9 cellular contexts compared by ENCODE assay signal in genomic region chr4:88610771-88611170, GRCh38. TPM values are rescaled to one million over a fixed set of nuclear protein-coding genes. Genes with fewer than 3 reads are reported as not detected.
DNase-seq lines count a peak whose midpoint lies in the region; ATAC-seq lines count a peak whose summit lies in the region.
"Had no signal": no experiment of that assay in that cellular context is flagged by ENCODE, and none has a peak within 500 bp of the region (broad histone marks: within the 10 kb centered on the region; RNA-seq: fewer than 3 reads in every experiment).

No MANE protein-coding gene starts in this region.

- H3K27me3 Mint-ChIP-seq in T-cell: no peaks in the 10 kb centered on the region
- H3K27me3 Mint-ChIP-seq: activated naive CD8-positive, alpha-beta T cell treated with anti-CD3 and anti-CD28 coated beads, Interleukin-2, amount 10 ng/mL, durations not matched to agents 7 days and 5 days had no signal

- peak; percentile 54 for DNase-seq in ACHN
- DNase-seq in T-cell: no peak
- peak; percentile 30 for DNase-seq in fibroblast of the conjunctiva (ENCODE audit: low read depth)
- DNase-seq in occipital lobe (lab: John Stamatoyannopoulos, UW): peak; percentile 39
- no peak for DNase-seq in Kasumi-1 (lab: John Stamatoyannopoulos, UW)
- DNase-seq in activated CD8-positive, alpha-beta memory T cell treated with anti-CD3 and anti-CD28 coated beads, Interleukin-2, amount 50 U/mL, for 4 hours: no peak
- no peak for DNase-seq in SHP77 treated with DMSO at 0.1 percent for 48 hours (lab: John Stamatoyannopoulos, UW)
- DNase-seq: activated naive CD8-positive, alpha-beta T cell treated with anti-CD3 and anti-CD28 coated beads, Interleukin-2, amount 10 ng/mL, durations not matched to agents 7 days and 5 days had no signal

- CTCF ChIA-PET in T-cell (lab: Charles Lee): interaction anchor here (0.6 to 0.7 kb wide), 2 partner anchors 93 to 95 kb away, joined by 4 to 5 read pairs; no protein-coding TSS in a partner anchor

- H3K36me3 Mint-ChIP-seq in T-cell: peaks cover 58% of the 10 kb centered on the region

- H3K4me1 Mint-ChIP-seq in T-cell: peaks cover 80 to 90% (median 85%) of the 10 kb centered on the region in 3 donors

- POLR2A ChIA-PET in T-cell (lab: Charles Lee): interaction anchor here (0.6 to 0.9 kb wide), 2 partner anchors 10 to 17 kb away, joined by 3 read pairs; no protein-coding TSS in a partner anchor

- in situ Hi-C loops in ACHN (cut with HindIII; ENCODE audit: low pct_ligation_motif_present, low pct_unique_long_range_greater_than_20kb, low sequenced_read_pairs): no loop called here

- no peak for ATAC-seq in T-cell (replicated peaks in 1 of 4)
- ATAC-seq in HG03565 (IDR thresholded peaks at IDR 0.05; ENCODE audit: unreplicated experiment): no peak

- H3K4me3 Mint-ChIP-seq in T-cell: peak overlapping the region in 1 of 3 donors; percentile 52
- H3K4me3 Mint-ChIP-seq: activated naive CD8-positive, alpha-beta T cell treated with anti-CD3 and anti-CD28 coated beads, Interleukin-2, amount 10 ng/mL, durations not matched to agents 7 days and 5 days had no signal

- peaks cover 0 to 3% (median 1%) of the 10 kb centered on the region in 3 donors for H3K9me3 Mint-ChIP-seq in T-cell

- peak overlapping the region; percentile 97 to 99 for H3K27ac Mint-ChIP-seq in T-cell

RNA-seq across cellular contexts. Expression of gene HERC3, which starts 18.5 kb away (rescaled TPM):
- 10 to 100 TPM; 68.4 to 91.5 (median 73.6) TPM for total RNA-seq in T-cell
- 68.9 TPM for total RNA-seq in occipital lobe

Comparison
In these comparisons a context has a peak if more than half of its experiments do, and no peak if none do; other contexts are left out.
1. DNase-seq: peak in ACHN (single experiment), fibroblast of the conjunctiva (single experiment) and occipital lobe (single experiment); none in T-cell (0 of 34), Kasumi-1 (0 of 2), activated CD8-positive, alpha-beta memory T cell treated with anti-CD3 and anti-CD28 coated beads, Interleukin-2, amount 50 U/mL, for 4 hours (single experiment) and SHP77 treated with DMSO at 0.1 percent for 48 hours (single experiment).